21 cellular contexts compared by ENCODE assay signal in genomic region chr1:62022348-62022747, GRCh38.
"Had no signal": no experiment of that assay in that cellular context is flagged by ENCODE, and none has a peak within 500 bp of the region (broad histone marks: within the 10 kb centered on the region; RNA-seq: fewer than 3 reads in every experiment).

No MANE protein-coding gene starts in this region.

- H3K4me3 ChIP-seq: coronary artery, hepatocyte, lung, thyroid gland had no signal

- H3K9me3 ChIP-seq: neutrophil, thyroid gland had no signal

- DNase-seq: activated CD4-positive, alpha-beta T cell treated with anti-CD3 and anti-CD28 coated beads, Interleukin-2, amount 10 ng/mL, durations not matched to agents 24 days and 14 days; activated CD8-positive, alpha-beta memory T cell treated with anti-CD3 and anti-CD28 coated beads, Interleukin-2, amount 50 U/mL, for 4 hours; activated CD8-positive, alpha-beta T cell treated with anti-CD3 and anti-CD28 coated beads, Interleukin-2, amount 10 ng/mL, durations not matched to agents 7 days and 5 days; activated effector memory CD4-positive, alpha-beta T cell treated with Interleukin-2 at 50 U/mL for 16 hours; activated naive CD4-positive, alpha-beta T cell treated with anti-CD3 and anti-CD28 coated beads, Interleukin-2, amount 10 ng/mL, durations not matched to agents 7 days and 5 days; activated naive CD8-positive, alpha-beta T cell treated with anti-CD3 and anti-CD28 coated beads, Interleukin-2, amount 50 U/mL, for 24 hours; activated T-cell treated with anti-CD3 and anti-CD28 coated beads, Interleukin-2, amount 50 U/mL, for 4 hours; anterior cingulate cortex; brain microvascular endothelial cell; foreskin keratinocyte; left colon; retina; stimulated activated CD4-positive, alpha-beta T cell treated with anti-CD3 and anti-CD28 coated beads, Interleukin-2, amount 100 ng/mL, for 24 hours; stimulated activated naive CD4-positive, alpha-beta T cell treated with Interleukin-2 at 50 U/mL for 16 hours; T-helper 9 cell; thyroid gland had no signal

- H3K27me3 ChIP-seq: brain microvascular endothelial cell, foreskin keratinocyte, hepatocyte, neutrophil, thyroid gland had no signal

- H3K27ac ChIP-seq: brain microvascular endothelial cell, coronary artery, foreskin keratinocyte, hepatocyte, neutrophil, thyroid gland had no signal

- ATAC-seq: activated CD8-positive, alpha-beta T cell treated with anti-CD3 and anti-CD28 coated beads, Interleukin-2, amount 10 ng/mL, durations not matched to agents 7 days and 5 days; activated naive CD8-positive, alpha-beta T cell treated with anti-CD3 and anti-CD28 coated beads, Interleukin-2, amount 50 U/mL, for 24 hours; activated T-cell treated with anti-CD3 and anti-CD28 coated beads, Interleukin-2, amount 50 U/mL, for 4 hours; foreskin keratinocyte; left colon; natural killer cell treated with Interleukin-12 subunit alpha and Interleukin-12 subunit beta and Interleukin-15 and Interleukin-18, amount 100 ng/mL, for 72 hours had no signal

- H3K36me3 ChIP-seq: brain microvascular endothelial cell, neutrophil, thyroid gland had no signal

- H3K4me1 ChIP-seq: foreskin keratinocyte, thyroid gland had no signal
